33 cellular contexts compared by ENCODE assay signal in the genomic region with DNA sequence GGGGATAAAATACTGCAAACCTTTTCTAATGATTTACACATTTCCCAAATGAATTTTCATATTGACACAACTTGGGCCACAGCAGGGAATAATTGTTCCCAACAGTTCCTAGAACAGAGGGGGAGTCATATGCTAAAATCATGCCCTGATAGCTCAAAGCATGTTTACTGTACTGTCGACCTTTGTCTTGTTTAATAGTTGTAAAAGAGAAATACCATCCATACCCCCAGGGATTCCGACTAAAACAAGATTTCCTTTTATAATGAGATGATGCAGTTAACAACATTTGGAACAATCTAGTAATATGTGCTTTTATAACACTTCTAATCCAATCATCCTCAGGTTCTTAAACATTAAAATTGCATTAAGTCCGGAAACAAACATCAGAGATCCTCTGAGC.
"Had no signal": no experiment of that assay in that cellular context is flagged by ENCODE, and none has a peak within 500 bp of the region (broad histone marks: within the 10 kb centered on the region; RNA-seq: fewer than 3 reads in every experiment).

No MANE protein-coding gene starts in this region.

- H2AFZ ChIP-seq: hepatocyte had no signal

- H3K9me3 ChIP-seq: gastroesophageal sphincter, ovary, prostate gland, sigmoid colon, stomach, thyroid gland, upper lobe of left lung had no signal

- H3K79me2 ChIP-seq: hepatocyte had no signal

- H3K36me3 Mint-ChIP-seq: immature natural killer cell; stimulated activated naive B cell treated with anti-CD40 and anti-IgM and Interleukin-4, amounts not matched to agents 10 μg/mL and 1 μg/mL and 100 μg/mL, for 72 hours had no signal

- H3K4me1 Mint-ChIP-seq: activated CD4-positive, alpha-beta memory T cell treated with anti-CD3 and anti-CD28 coated beads, Interleukin-2, amount 10 ng/mL, durations not matched to agents 7 days and 5 days; activated T-helper 17 cell treated with anti-CD3 and anti-CD28 coated beads, Interleukin-2, amount 50 U/mL, for 72 hours; immature natural killer cell; stimulated activated naive B cell treated with anti-CD40 and anti-IgM and Interleukin-4, amounts not matched to agents 10 μg/mL and 1 μg/mL and 100 μg/mL, for 72 hours had no signal

- H3K9me3 Mint-ChIP-seq: activated CD4-positive, alpha-beta memory T cell treated with anti-CD3 and anti-CD28 coated beads, Interleukin-2, amount 10 ng/mL, durations not matched to agents 7 days and 5 days; activated naive CD8-positive, alpha-beta T cell treated with anti-CD3 and anti-CD28 coated beads, Interleukin-2, amount 50 U/mL, for 24 hours; activated T-cell treated with anti-CD3 and anti-CD28 coated beads, Interleukin-2, amount 50 U/mL, for 24 hours; activated T-helper 17 cell treated with anti-CD3 and anti-CD28 coated beads, Interleukin-2, amount 50 U/mL, for 72 hours; stimulated activated naive B cell treated with anti-CD40 and anti-IgM and Interleukin-4, amounts not matched to agents 10 μg/mL and 1 μg/mL and 100 μg/mL, for 72 hours had no signal

- H3K27ac ChIP-seq: gastroesophageal sphincter, hepatocyte, ovary, prostate gland, sigmoid colon, stomach, thyroid gland, upper lobe of left lung, VCaP had no signal

- DNase-seq: activated CD4-positive, alpha-beta memory T cell treated with anti-CD3 and anti-CD28 coated beads, Interleukin-2, amount 10 ng/mL, durations not matched to agents 7 days and 5 days; activated CD4-positive, alpha-beta T cell treated with anti-CD3 and anti-CD28 coated beads for 48 hours; activated CD8-positive, alpha-beta memory T cell treated with anti-CD3 and anti-CD28 coated beads, Interleukin-2, amount 50 U/mL, for 48 hours; activated gamma-delta T cell treated with Interleukin-2 at 50 U/mL for 16 hours; activated naive CD4-positive, alpha-beta T cell treated with anti-CD3 and anti-CD28 coated beads, Interleukin-2, amount 50 U/mL, for 16 hours; activated naive CD8-positive, alpha-beta T cell treated with anti-CD3 and anti-CD28 coated beads, Interleukin-2, amount 50 U/mL, for 24 hours; activated T-cell treated with anti-CD3 and anti-CD28 coated beads, Interleukin-2, amount 50 U/mL, for 24 hours; amygdala; caudate nucleus; cortex of kidney; effector memory CD8-positive, alpha-beta T cell; erythroblast; immature natural killer cell; kidney; left colon; mammary epithelial cell; nephron progenitor cell; ovary; sigmoid colon; small intestine; stimulated activated CD4-positive, alpha-beta T cell treated with anti-CD3 and anti-CD28 coated beads, Interleukin-1b, Interleukin-23, amount 100 ng/mL, for 48 hours; stimulated activated CD4-positive, alpha-beta T cell treated with anti-CD3 and anti-CD28 coated beads, Interleukin-4, amount 100 ng/mL, for 4 hours; stimulated activated CD8-positive, alpha-beta memory T cell treated with anti-CD3 and anti-CD28 coated beads, Interleukin-4, amount 100 ng/mL, for 48 hours; stimulated activated naive B cell treated with anti-CD40 and anti-IgM and Interleukin-4, amounts not matched to agents 10 μg/mL and 1 μg/mL and 100 μg/mL, for 72 hours; stomach; thyroid gland; upper lobe of left lung had no signal

- H3K36me3 ChIP-seq: gastroesophageal sphincter, ovary, prostate gland, sigmoid colon, stomach, thyroid gland, upper lobe of left lung had no signal

- H3K27ac Mint-ChIP-seq: activated CD4-positive, alpha-beta memory T cell treated with anti-CD3 and anti-CD28 coated beads, Interleukin-2, amount 10 ng/mL, durations not matched to agents 7 days and 5 days; activated naive CD8-positive, alpha-beta T cell treated with anti-CD3 and anti-CD28 coated beads, Interleukin-2, amount 50 U/mL, for 24 hours; activated T-cell treated with anti-CD3 and anti-CD28 coated beads, Interleukin-2, amount 50 U/mL, for 24 hours; activated T-helper 17 cell treated with anti-CD3 and anti-CD28 coated beads, Interleukin-2, amount 50 U/mL, for 72 hours; effector memory CD8-positive, alpha-beta T cell; immature natural killer cell; nephron progenitor cell; stimulated activated naive B cell treated with anti-CD40 and anti-IgM and Interleukin-4, amounts not matched to agents 10 μg/mL and 1 μg/mL and 100 μg/mL, for 72 hours had no signal

- H3K4me3 ChIP-seq: gastroesophageal sphincter, hepatocyte, ovary, prostate gland, sigmoid colon, stomach, thyroid gland, upper lobe of left lung had no signal

- H3K4me1 ChIP-seq: gastroesophageal sphincter, prostate gland, sigmoid colon, thyroid gland, upper lobe of left lung had no signal

- H3K27me3 Mint-ChIP-seq: activated CD4-positive, alpha-beta memory T cell treated with anti-CD3 and anti-CD28 coated beads, Interleukin-2, amount 10 ng/mL, durations not matched to agents 7 days and 5 days; activated naive CD8-positive, alpha-beta T cell treated with anti-CD3 and anti-CD28 coated beads, Interleukin-2, amount 50 U/mL, for 24 hours; activated T-cell treated with anti-CD3 and anti-CD28 coated beads, Interleukin-2, amount 50 U/mL, for 24 hours; activated T-helper 17 cell treated with anti-CD3 and anti-CD28 coated beads, Interleukin-2, amount 50 U/mL, for 72 hours; effector memory CD8-positive, alpha-beta T cell; stimulated activated naive B cell treated with anti-CD40 and anti-IgM and Interleukin-4, amounts not matched to agents 10 μg/mL and 1 μg/mL and 100 μg/mL, for 72 hours had no signal

- H3K4me3 Mint-ChIP-seq: activated CD4-positive, alpha-beta memory T cell treated with anti-CD3 and anti-CD28 coated beads, Interleukin-2, amount 10 ng/mL, durations not matched to agents 7 days and 5 days; activated naive CD8-positive, alpha-beta T cell treated with anti-CD3 and anti-CD28 coated beads, Interleukin-2, amount 50 U/mL, for 24 hours; activated T-cell treated with anti-CD3 and anti-CD28 coated beads, Interleukin-2, amount 50 U/mL, for 24 hours; activated T-helper 17 cell treated with anti-CD3 and anti-CD28 coated beads, Interleukin-2, amount 50 U/mL, for 72 hours; effector memory CD8-positive, alpha-beta T cell; immature natural killer cell; nephron progenitor cell; stimulated activated naive B cell treated with anti-CD40 and anti-IgM and Interleukin-4, amounts not matched to agents 10 μg/mL and 1 μg/mL and 100 μg/mL, for 72 hours had no signal

- ATAC-seq: activated CD4-positive, CD25-positive, alpha-beta regulatory T cell treated with anti-CD3 and anti-CD28 coated beads, Interleukin-2, amount 50 U/mL, for 24 hours; activated naive CD8-positive, alpha-beta T cell treated with anti-CD3 and anti-CD28 coated beads, Interleukin-2, amount 50 U/mL, for 24 hours; activated T-helper 17 cell treated with anti-CD3 and anti-CD28 coated beads, Interleukin-2, amount 50 U/mL, for 72 hours; effector memory CD8-positive, alpha-beta T cell; gastroesophageal sphincter; left colon; stimulated activated naive B cell treated with anti-CD40 and anti-IgM and Interleukin-4, amounts not matched to agents 10 μg/mL and 1 μg/mL and 100 μg/mL, for 72 hours had no signal

- H3K27me3 ChIP-seq: hepatocyte, ovary, sigmoid colon, stomach, thyroid gland, upper lobe of left lung had no signal

- H3K4me2 ChIP-seq: hepatocyte had no signal
